ENCODE assay signal across 3 cellular contexts in genomic region chr12:122590990-122591389, GRCh38.
TF ChIP-seq lines count a peak whose summit lies in the region.

No MANE protein-coding gene starts in this region.

TF ChIP-seq in IMR-90, 13 proteins besides CTCF, POLR2A, EP300 and RAD21:
- TF ChIP-seq CEBPB (IDR thresholded peaks at IDR 0.05; ENCODE audit: low read depth, low read length) (peak; percentile 63; the same call in 1 of the 2 replicates), MXI1 (IDR thresholded peaks at IDR 0.05; ENCODE audit: borderline replicate concordance, low read depth, low read length) (no peak)
TF ChIP-seq in IMR-90: peak in this region for 1.

TF ChIP-seq in K562, 482 proteins besides CTCF, POLR2A, EP300 and RAD21:
- TF ChIP-seq OTX1 (CRISPR knock-in tag; IDR thresholded peaks at IDR 0.05), result no peak
- no peak for TF ChIP-seq RREB1 (CRISPR knock-in tag; IDR thresholded peaks at IDR 0.05)
- no peak for TF ChIP-seq ZNF224 (CRISPR knock-in tag; IDR thresholded peaks at IDR 0.05)
- TF ChIP-seq TCF7 (IDR thresholded peaks at IDR 0.05; ENCODE audit: borderline replicate concordance), result no peak
- TF ChIP-seq CEBPB (tag; IDR thresholded peaks at IDR 0.05), result peak; percentile 54
- TF ChIP-seq CEBPG (CRISPR knock-in tag; IDR thresholded peaks at IDR 0.05), result no peak
- TF ChIP-seq CEBPG (tag; conservative IDR thresholded peaks at IDR 0.05 in 1 of 2, IDR thresholded peaks at IDR 0.05 in 1 of 2), result peak; percentile 12 to 33; a peak in 1 of 4 replicates
- no peak for TF ChIP-seq ZNF507 (tag; conservative IDR thresholded peaks at IDR 0.05)
- TF ChIP-seq MAFK (IDR thresholded peaks at IDR 0.05; ENCODE audit: low read length), result no peak
- TF ChIP-seq ZNF184 (CRISPR knock-in tag; IDR thresholded peaks at IDR 0.05), result no peak

TF ChIP-seq in GM23338, 12 proteins besides CTCF, POLR2A, EP300 and RAD21:
- no peak for TF ChIP-seq REST (IDR thresholded peaks at IDR 0.05; ENCODE audit: unreplicated experiment)
- no peak for TF ChIP-seq ETS1 (IDR thresholded peaks at IDR 0.05)
- no peak for TF ChIP-seq CREB1 (CRISPR knock-in tag; IDR thresholded peaks at IDR 0.05; ENCODE audit: low read depth)
- TF ChIP-seq NANOG (IDR thresholded peaks at IDR 0.05; ENCODE audit: borderline replicate concordance), result no peak
- TF ChIP-seq JUNB (IDR thresholded peaks at IDR 0.05; ENCODE audit: unreplicated experiment), result no peak
TF ChIP-seq in GM23338: peak in this region for 0.
